13 cellular contexts compared by ENCODE assay signal in genomic region chr1:15786581-15786980, GRCh38. TPM values are rescaled to one million over a fixed set of nuclear protein-coding genes. Genes with fewer than 3 reads are reported as not detected.
A peak's percentile ranks its signal among the peaks of the same experiment; 100 is the strongest.
DNase-seq lines count a peak whose midpoint lies in the region; ATAC-seq and TF ChIP-seq lines count a peak whose summit lies in the region.
"Had no signal": no experiment of that assay in that cellular context is flagged by ENCODE, and none has a peak within 500 bp of the region (broad histone marks: within the 10 kb centered on the region; RNA-seq: fewer than 3 reads in every experiment).

No MANE protein-coding gene starts in this region.

- 66% methylated on average over 10 of the region's 10 CpGs for WGBS in right cardiac atrium

- H3K27ac Mint-ChIP-seq in GM23338 = no peak overlapping the region
- no peak overlapping the region for H3K27ac Mint-ChIP-seq in CD4-positive, alpha-beta memory T cell
- H3K27ac Mint-ChIP-seq: CD8-positive, alpha-beta memory T cell had no signal

- DNase-seq in GM23338 (ENCODE audit: low spot score) = no peak
- peak; percentile 48 for DNase-seq in astrocyte of the spinal cord (ENCODE audit: low read depth, low spot score)
- DNase-seq in right cardiac atrium = peak; percentile 64 to 76 (median 75)
- peak; percentile 36 for DNase-seq in stromal cell of bone marrow (ENCODE audit: low read depth)
- DNase-seq in NCI-H526 (lab: John Stamatoyannopoulos, UW) = no peak
- no peak for DNase-seq in hepatic stellate cell (ENCODE audit: low spot score)
- no peak for DNase-seq in CD4-positive, alpha-beta memory T cell
- DNase-seq: activated naive CD4-positive, alpha-beta T cell treated with Interleukin-2 at 50 U/mL for 16 hours; CD8-positive, alpha-beta memory T cell; T1000 had no signal

- peak overlapping the region; percentile 74 for H3K27ac ChIP-seq in GM23338 (ENCODE audit: low read depth)
- no peak overlapping the region for H3K27ac ChIP-seq in right cardiac atrium (ENCODE audit: low read length)
- H3K27ac ChIP-seq in CD4-positive, alpha-beta memory T cell (ENCODE audit: low read depth, low read length) = no peak overlapping the region
- H3K27ac ChIP-seq: foreskin keratinocyte had no signal

- no peak overlapping the region for H3K4me2 ChIP-seq in GM23338

- H3K9me3 Mint-ChIP-seq in GM23338 = no peaks in the 10 kb centered on the region
- no peaks in the 10 kb centered on the region for H3K9me3 Mint-ChIP-seq in CD4-positive, alpha-beta memory T cell
- H3K9me3 Mint-ChIP-seq: CD8-positive, alpha-beta memory T cell had no signal

- peaks cover 11% of the 10 kb centered on the region for H3K36me3 ChIP-seq in GM23338 (ENCODE audit: insufficient read depth)
- H3K36me3 ChIP-seq in CD4-positive, alpha-beta memory T cell (ENCODE audit: insufficient read depth, low read length) = no peaks in the 10 kb centered on the region

- H3K4me3 ChIP-seq in GM23338 (no peak overlapping the region), astrocyte of the spinal cord (ENCODE audit: low read depth, low read length) (no peak overlapping the region), right cardiac atrium (ENCODE audit: low read length) (no peak overlapping the region)
- H3K4me3 ChIP-seq in CD4-positive, alpha-beta memory T cell (ENCODE audit: low read length in 2 of 2) = no peak overlapping the region

- no peak overlapping the region for H3K4me3 Mint-ChIP-seq in GM23338
- no peak overlapping the region for H3K4me3 Mint-ChIP-seq in CD4-positive, alpha-beta memory T cell
- H3K4me3 Mint-ChIP-seq: CD8-positive, alpha-beta memory T cell had no signal

- no peaks in the 10 kb centered on the region for H3K79me2 ChIP-seq in GM23338 (replicated peaks; ENCODE audit: insufficient read depth)

- CTCF ChIA-PET in CD4-positive, alpha-beta memory T cell (lab: Charles Lee; ENCODE audit: partially characterized antibody) = interaction anchor here (1.5 kb wide), 1 partner anchor 269 kb away, joined by 3 read pairs; no protein-coding TSS in a partner anchor

- no peaks in the 10 kb centered on the region for H3K4me1 ChIP-seq in GM23338 (ENCODE audit: insufficient read depth)
- peaks cover 7% of the 10 kb centered on the region for H3K4me1 ChIP-seq in right cardiac atrium (ENCODE audit: control insufficient read depth, insufficient read depth, low read length)
- H3K4me1 ChIP-seq in CD4-positive, alpha-beta memory T cell (ENCODE audit: insufficient read depth, low read length) = no peaks in the 10 kb centered on the region
- H3K4me1 ChIP-seq: foreskin keratinocyte had no signal

- H3K36me3 Mint-ChIP-seq in GM23338 (ENCODE audit: low read depth) = peaks cover 29% of the 10 kb centered on the region
- H3K36me3 Mint-ChIP-seq in CD4-positive, alpha-beta memory T cell = no peaks in the 10 kb centered on the region
- H3K36me3 Mint-ChIP-seq: CD8-positive, alpha-beta memory T cell had no signal

- in situ Hi-C loops in astrocyte of the spinal cord (cut with HindIII; ENCODE audit: low sequenced_read_pairs) = no loop called here

- H3K9me3 ChIP-seq in right cardiac atrium (ENCODE audit: control insufficient read depth, low read length) = no peaks in the 10 kb centered on the region
- no peaks in the 10 kb centered on the region for H3K9me3 ChIP-seq in CD4-positive, alpha-beta memory T cell (ENCODE audit: control insufficient read depth in 1 of 2, low read length in 2 of 2)

- H2AFZ ChIP-seq in GM23338 = no peak overlapping the region

- 0 out of 2 replicates have a peak, but pooled peaks cover 10% of the 10 kb centered on the region for H3F3A ChIP-seq in GM23338 (replicated peaks; ENCODE audit: low read depth)

- H3K27me3 ChIP-seq in GM23338 (ENCODE audit: insufficient read depth) = no peaks in the 10 kb centered on the region
- no peaks in the 10 kb centered on the region for H3K27me3 ChIP-seq in right cardiac atrium (ENCODE audit: control insufficient read depth, insufficient read depth)
- H3K27me3 ChIP-seq in CD4-positive, alpha-beta memory T cell (ENCODE audit: insufficient read depth, low read length) = no peaks in the 10 kb centered on the region
- H3K27me3 ChIP-seq: foreskin keratinocyte had no signal

- POLR2A ChIA-PET in CD4-positive, alpha-beta memory T cell (lab: Charles Lee; ENCODE audit: partially characterized antibody) = no interaction called here

- H3K27me3 Mint-ChIP-seq in GM23338 (ENCODE audit: insufficient read depth, low read depth, poor library complexity) = peaks cover 13% of the 10 kb centered on the region
- H3K27me3 Mint-ChIP-seq in CD4-positive, alpha-beta memory T cell = peaks cover 0 to 5% of the 10 kb centered on the region in 2 donors

- intact Hi-C loops in right cardiac atrium (cut with DNase I) = no loop called here
- intact Hi-C loops in CD4-positive, alpha-beta memory T cell (cut with micrococcal nuclease) = no loop called here

- H3K9me2 ChIP-seq in GM23338 (ENCODE audit: insufficient read depth) = no peaks in the 10 kb centered on the region

- ATAC-seq in GM23338 (peak; percentile 15), right cardiac atrium (peak; percentile 58 to 66), HG03565 (IDR thresholded peaks at IDR 0.05; ENCODE audit: unreplicated experiment) (no peak)
- ATAC-seq: foreskin keratinocyte had no signal

- no peaks in the 10 kb centered on the region; the same call in none of the 2 replicates for H4K20me1 ChIP-seq in GM23338 (replicated peaks; ENCODE audit: insufficient read depth)

- H3K4me1 Mint-ChIP-seq in GM23338 = no peaks in the 10 kb centered on the region; the same call in 2 of the 3 replicates
- peaks cover 0 to 2% (median 0%) of the 10 kb centered on the region in 4 donors for H3K4me1 Mint-ChIP-seq in CD4-positive, alpha-beta memory T cell

- TF ChIP-seq CTCF in GM23338 (conservative IDR thresholded peaks at IDR 0.05; ENCODE audit: low read depth in 2 of 2) (no peak), astrocyte of the spinal cord (IDR thresholded peaks at IDR 0.05; ENCODE audit: low read depth, low read length) (no peak)

TF ChIP-seq in GM23338, 12 proteins besides CTCF, POLR2A, EP300 and RAD21:
- TF ChIP-seq REST (IDR thresholded peaks at IDR 0.05; ENCODE audit: unreplicated experiment) = no peak
- peak; percentile 52 for TF ChIP-seq POLR2AphosphoS5 (IDR thresholded peaks at IDR 0.05; ENCODE audit: low read depth)

RNA-seq across cellular contexts. Expression of gene UQCRHL, which starts 20.9 kb away (rescaled TPM):
- total RNA-seq in GM23338 (2014; rRNA removed; shearing (Covaris generic)) = 2.3 and 3.9 TPM in 2 replicates
- 3.0 and 3.6 TPM in 2 replicates for polyA plus RNA-seq in GM23338 (2016; fragmentation: Nextera tagmentation; extraction: Ambion mirVana)
- 1 to 10 TPM; 3.3 to 4.0 (median 3.5) TPM for total RNA-seq in right cardiac atrium
- 11.7 TPM for polyA plus RNA-seq in right cardiac atrium
- 1 to 10 TPM; 1.2 to 1.7 TPM for total RNA-seq in CD4-positive, alpha-beta memory T cell
- polyA plus RNA-seq in CD4-positive, alpha-beta memory T cell = 1 to 10 TPM in 1 of 2 donors, under 1 TPM in 1; 0.26 to 1.1 TPM

RNA-seq across cellular contexts. Expression of gene FBLIM1, which starts 28.0 kb away (rescaled TPM):
- 69.1 and 81.7 TPM in 2 replicates for total RNA-seq in GM23338 (2014; rRNA removed; shearing (Covaris generic))
- 40.2 and 41.7 TPM in 2 replicates for polyA plus RNA-seq in GM23338 (2016; fragmentation: Nextera tagmentation; extraction: Ambion mirVana)
- total RNA-seq in right cardiac atrium = 100 to 1,000 TPM in 1 of 4 donors, 10 to 100 TPM in 3; 83.6 to 112 (median 94.6) TPM
- 95.0 TPM for polyA plus RNA-seq in right cardiac atrium
- not detected for total RNA-seq in CD4-positive, alpha-beta memory T cell
- not detected for polyA plus RNA-seq in CD4-positive, alpha-beta memory T cell
- total RNA-seq: CD8-positive, alpha-beta memory T cell had no signal
- polyA plus RNA-seq: CD8-positive, alpha-beta memory T cell had no signal

RNA-seq across cellular contexts. Expression of gene TMEM82, which starts 44.3 kb away (rescaled TPM):
- total RNA-seq in GM23338 (2014; rRNA removed; shearing (Covaris generic)) = not detected in 2 replicates
- polyA plus RNA-seq in GM23338 (2016; fragmentation: Nextera tagmentation; extraction: Ambion mirVana) = 0.42 TPM in 1 of 2 replicates, not detected in the other
- not detected for total RNA-seq in right cardiac atrium
- polyA plus RNA-seq in right cardiac atrium = not detected
- total RNA-seq in CD4-positive, alpha-beta memory T cell = not detected
- not detected for polyA plus RNA-seq in CD4-positive, alpha-beta memory T cell
- total RNA-seq: CD8-positive, alpha-beta memory T cell; foreskin keratinocyte; kidney epithelial cell had no signal
- polyA plus RNA-seq: CD8-positive, alpha-beta memory T cell; foreskin keratinocyte had no signal

RNA-seq across cellular contexts. Expression of gene SLC25A34, which starts 50.5 kb away (rescaled TPM):
- total RNA-seq in GM23338 (2014; rRNA removed; shearing (Covaris generic)) = 0.27 and 3.5 TPM in 2 replicates
- 0.11 and 0.16 TPM in 2 replicates for polyA plus RNA-seq in GM23338 (2016; fragmentation: Nextera tagmentation; extraction: Ambion mirVana)
- 1 to 10 TPM; 3.0 to 4.4 (median 3.3) TPM for total RNA-seq in right cardiac atrium
- polyA plus RNA-seq in right cardiac atrium = 8.1 TPM
- total RNA-seq in CD4-positive, alpha-beta memory T cell = 1 to 10 TPM; 2.2 to 4.2 TPM
- polyA plus RNA-seq in CD4-positive, alpha-beta memory T cell = under 1 TPM in 1 of 2 donors, not detected in 1; 0.08 TPM

Comparison
In these comparisons a context has a peak if more than half of its experiments do, and no peak if none do; other contexts are left out.
1. DNase-seq: peak in astrocyte of the spinal cord (single experiment), right cardiac atrium (3 of 3) and stromal cell of bone marrow (single experiment); none in GM23338 (single experiment), NCI-H526 (0 of 2), hepatic stellate cell (single experiment) and CD4-positive, alpha-beta memory T cell (0 of 5).
2. RNA of gene FBLIM1, which starts 28.0 kb away (total RNA-seq): 83.6 to 112 TPM in right cardiac atrium and 69.1 to 81.7 TPM in GM23338; not detected in CD4-positive, alpha-beta memory T cell; every median in the first group is over 10 times any median in the second.